Comparison of ENCODE assay signal across 8 cellular contexts in genomic region chr6:153092082-153093013, GRCh38. TPM values are rescaled to one million over a fixed set of nuclear protein-coding genes. Genes with fewer than 3 reads are reported as not detected.
DNase-seq lines count a peak whose midpoint lies in the region; ATAC-seq lines count a peak whose summit lies in the region.

No MANE protein-coding gene starts in this region.

- ATAC-seq in HG03097 (IDR thresholded peaks at IDR 0.05; ENCODE audit: low FRiP score, unreplicated experiment), result peak; percentile 81

- H3K36me3 ChIP-seq in SJSA1 (no peaks in the 10 kb centered on the region), muscle layer of duodenum (ENCODE audit: control insufficient read depth in 1 of 2, insufficient read depth in 2 of 2, low read length in 2 of 2) (no peaks in the 10 kb centered on the region)

- peaks cover 36% of the 10 kb centered on the region for H3K4me1 ChIP-seq in SJSA1 (replicated peaks)
- H3K4me1 ChIP-seq in muscle layer of duodenum (ENCODE audit: control insufficient read depth in 1 of 2, insufficient read depth in 2 of 2, low read length in 2 of 2), result no peaks in the 10 kb centered on the region

- H3K4me3 ChIP-seq in SJSA1 (no peak overlapping the region), muscle layer of duodenum (ENCODE audit: low read depth in 1 of 2, low read length in 2 of 2) (no peak overlapping the region)

- H3K27ac ChIP-seq in SJSA1 (peak overlapping the region; percentile 68), muscle layer of duodenum (ENCODE audit: low read length) (peak overlapping the region; percentile 19)

- peak; percentile 77 for DNase-seq in A172 (ENCODE audit: low spot score)
- DNase-seq in GM19238 (ENCODE audit: insufficient read length, low spot score), result peak; percentile 4
- DNase-seq in SJSA1 (ENCODE audit: low read depth in 1 of 2, low spot score in 2 of 2), result peak; percentile 47 to 80
- no peak for DNase-seq in T-helper 9 cell
- DNase-seq in NCI-H446 (lab: John Stamatoyannopoulos, UW), result no peak
- DNase-seq in activated CD4-positive, alpha-beta T cell treated with anti-CD3 and anti-CD28 coated beads, Interleukin-2, amount 50 U/mL, for 1 hour, result no peak

- H3K9me3 ChIP-seq in SJSA1 (replicated peaks), result no peaks in the 10 kb centered on the region
- no peaks in the 10 kb centered on the region for H3K9me3 ChIP-seq in muscle layer of duodenum (ENCODE audit: control insufficient read depth in 1 of 2, low read length in 2 of 2)

- H3K27me3 ChIP-seq in SJSA1 (replicated peaks) (no peaks in the 10 kb centered on the region), muscle layer of duodenum (ENCODE audit: low read depth, low read length) (no peaks in the 10 kb centered on the region)

RNA-seq across cellular contexts. Expression of gene RGS17, which starts 38.7 kb away (rescaled TPM):
- total RNA-seq in A172 (2014; rRNA removed; shearing (Covaris generic)), result 2.9 and 6.5 TPM in 2 replicates
- 0.37 and 1.3 TPM in 2 replicates for total RNA-seq in SJSA1 (2014; rRNA removed; shearing (Covaris generic))

Comparison
In these comparisons a context has a peak if more than half of its experiments do, and no peak if none do; other contexts are left out.
1. DNase-seq: peak in A172 (single experiment), GM19238 (single experiment) and SJSA1 (2 of 2); none in T-helper 9 cell (single experiment), NCI-H446 (0 of 2) and activated CD4-positive, alpha-beta T cell treated with anti-CD3 and anti-CD28 coated beads, Interleukin-2, amount 50 U/mL, for 1 hour (single experiment).